ENCODE assay signal across 22 cellular contexts in the genomic region with DNA sequence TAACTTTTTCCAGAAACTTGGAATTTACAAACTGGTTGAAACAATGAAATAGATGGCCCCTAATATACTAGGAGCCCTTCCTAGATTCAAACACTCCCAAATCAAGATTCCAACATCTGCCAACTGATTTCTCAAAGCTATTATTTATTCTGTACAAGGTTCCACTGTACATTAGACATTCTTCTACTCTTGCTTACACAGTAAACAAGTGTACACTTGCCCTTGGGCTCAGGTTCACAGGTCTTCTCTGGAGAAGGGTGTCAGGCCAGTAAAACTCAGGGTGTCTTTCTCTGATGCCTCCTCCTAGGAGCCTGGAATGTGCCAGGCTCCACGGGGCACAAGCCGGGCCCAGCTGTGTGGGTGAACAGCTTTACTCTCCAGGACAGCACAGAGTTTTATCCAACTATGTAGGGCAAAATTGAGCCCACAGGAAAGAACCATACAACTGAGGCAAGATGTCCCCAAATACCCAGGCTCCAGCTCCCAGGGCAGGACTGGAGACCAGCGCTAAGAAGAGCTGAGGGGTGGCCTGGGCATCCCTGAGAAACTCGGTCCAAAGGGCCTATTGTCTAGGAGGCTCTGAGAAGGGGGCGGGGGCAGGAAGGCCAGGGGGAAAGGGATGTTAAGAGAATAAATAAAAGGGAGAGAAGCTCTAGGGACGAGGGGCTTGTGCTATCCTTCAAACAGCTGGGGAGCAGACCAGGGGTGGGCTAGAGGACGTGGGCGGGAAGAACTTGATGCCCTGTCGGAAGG. TPM values are rescaled to one million over a fixed set of nuclear protein-coding genes. Genes with fewer than 3 reads are reported as not detected.
DNase-seq lines count a peak whose midpoint lies in the region; ATAC-seq and TF ChIP-seq lines count a peak whose summit lies in the region.
"Had no signal": no experiment of that assay in that cellular context is flagged by ENCODE, and none has a peak within 500 bp of the region (broad histone marks: within the 10 kb centered on the region; RNA-seq: fewer than 3 reads in every experiment).

No MANE protein-coding gene starts in this region.

- H3K9ac ChIP-seq in H9 (ENCODE audit: extremely low read depth, insufficient read length, low read length): no peak overlapping the region
- H3K9ac ChIP-seq: SK-N-SH had no signal

- intact Hi-C loops in left ventricle myocardium inferior (cut with micrococcal nuclease): loop anchor here (10.0 kb wide), 1 partner anchor 120 kb away; no protein-coding TSS in a partner anchor
- intact Hi-C loops in left ventricle myocardium superior (cut with micrococcal nuclease): no loop called here

- H3K27ac ChIP-seq in left ventricle myocardium inferior (replicated peaks) (peak overlapping the region; percentile 95), layer of hippocampus (ENCODE audit: low read depth, low read length) (peak overlapping the region; percentile 52), H9 (ENCODE audit: insufficient read length, low read depth, low read length) (no peak overlapping the region)

- no peak overlapping the region for H3K23ac ChIP-seq in H9 (ENCODE audit: insufficient read length, low read depth, low read length)

- H3T11ph ChIP-seq in H9 (ENCODE audit: low read length): no peak overlapping the region

- H4K5ac ChIP-seq in H9 (ENCODE audit: insufficient read length, low read depth, low read length): no peak overlapping the region

- H2AK5ac ChIP-seq in H9 (ENCODE audit: insufficient read length, low read length): no peak overlapping the region

- H3K36me3 ChIP-seq in left ventricle myocardium inferior: peaks cover 28% of the 10 kb centered on the region
- H3K36me3 ChIP-seq: thyroid gland had no signal

- no peak overlapping the region for H3K14ac ChIP-seq in H9 (ENCODE audit: insufficient read depth, low read length)

- H3K4me1 ChIP-seq in left ventricle myocardium inferior (peaks cover 76% of the 10 kb centered on the region), H9 (ENCODE audit: insufficient read depth, low read length) (no peaks in the 10 kb centered on the region; the same call in 1 of the 2 replicates)

- H3K4me3 ChIP-seq in left ventricle myocardium inferior: no peak overlapping the region
- H3K4me3 ChIP-seq: thyroid gland had no signal

- H3K27me3 ChIP-seq in left ventricle myocardium inferior (ENCODE audit: low read depth) (no peaks in the 10 kb centered on the region), layer of hippocampus (ENCODE audit: control insufficient read depth, insufficient read depth, low read length) (no peaks in the 10 kb centered on the region), H9 (ENCODE audit: insufficient read depth, low read length) (no peaks in the 10 kb centered on the region)
- H3K27me3 ChIP-seq: thyroid gland had no signal

- no peak overlapping the region for H4K91ac ChIP-seq in H9 (ENCODE audit: insufficient read length, low read depth, low read length)

- H3K56ac ChIP-seq in H9 (ENCODE audit: insufficient read length, low read depth, low read length): no peak overlapping the region

- H2BK120ac ChIP-seq in H9 (ENCODE audit: low read depth, low read length, poor library complexity, severe bottlenecking): no peak overlapping the region

- H3K4me1 Mint-ChIP-seq in activated T-helper 17 cell treated with anti-CD3 and anti-CD28 coated beads, Interleukin-2, amount 50 U/mL, for 72 hours: peaks cover 10% of the 10 kb centered on the region
- peaks cover 22% of the 10 kb centered on the region for H3K4me1 Mint-ChIP-seq in stimulated activated memory B cell treated with anti-CD40 and anti-IgM and Interleukin-4, amounts not matched to agents 10 μg/mL and 1 μg/mL and 100 μg/mL, for 72 hours
- H3K4me1 Mint-ChIP-seq in H9: peaks cover 23 to 28% of the 10 kb centered on the region in 2 experiments

- no peak overlapping the region for H4K8ac ChIP-seq in H9 (replicated peaks; ENCODE audit: insufficient read length, low read depth, low read length)

- H3K9me3 ChIP-seq in left ventricle myocardium inferior (replicated peaks): no peaks in the 10 kb centered on the region
- no peaks in the 10 kb centered on the region for H3K9me3 ChIP-seq in H9 (ENCODE audit: control insufficient read depth, low read depth, low read length)
- H3K9me3 ChIP-seq: SK-N-SH, thyroid gland had no signal

- no peak overlapping the region for H2BK5ac ChIP-seq in H9 (ENCODE audit: insufficient read length, low read length)

- H2BK12ac ChIP-seq in H9 (ENCODE audit: insufficient read length, low read depth, low read length): no peak overlapping the region

- H3K79me2 ChIP-seq in H9 (ENCODE audit: insufficient read depth, low read length): no peaks in the 10 kb centered on the region

- DNase-seq in left ventricle myocardium inferior (no peak), left ventricle myocardium superior (no peak), NCI-H1417 treated with DMSO at 0.1 percent for 48 hours (lab: John Stamatoyannopoulos, UW) (no peak), H9 (no peak)
- DNase-seq in stimulated activated CD4-positive, alpha-beta T cell treated with anti-CD3 and anti-CD28 coated beads, Interleukin-2, amount 100 ng/mL, for 24 hours: no peak
- DNase-seq: activated CD4-positive, alpha-beta T cell treated with anti-CD3 and anti-CD28 coated beads for 4 hours; activated CD8-positive, alpha-beta memory T cell treated with anti-CD3 and anti-CD28 coated beads, Interleukin-2, amount 50 U/mL, for 48 hours; activated gamma-delta T cell treated with Interleukin-2 at 50 U/mL for 16 hours; aorta; DMS79 treated with DMSO at 0.1 percent for 48 hours; foreskin fibroblast; NCI-H1694 treated with DMSO at 0.1 percent for 48 hours; SK-N-SH; stimulated activated naive CD4-positive, alpha-beta T cell treated with Interleukin-2 at 50 U/mL for 16 hours had no signal

- no peak overlapping the region for H2AFZ ChIP-seq in H9 (ENCODE audit: low read length)

- H3K4ac ChIP-seq in H9 (ENCODE audit: low read depth, low read length): no peak overlapping the region

- H2BK20ac ChIP-seq in H9 (ENCODE audit: low read depth, low read length, poor library complexity, severe bottlenecking): no peak overlapping the region

- H3K36me3 Mint-ChIP-seq in activated T-helper 17 cell treated with anti-CD3 and anti-CD28 coated beads, Interleukin-2, amount 50 U/mL, for 72 hours (ENCODE audit: low read depth): no peaks in the 10 kb centered on the region
- H3K36me3 Mint-ChIP-seq in stimulated activated memory B cell treated with anti-CD40 and anti-IgM and Interleukin-4, amounts not matched to agents 10 μg/mL and 1 μg/mL and 100 μg/mL, for 72 hours: no peaks in the 10 kb centered on the region
- H3K36me3 Mint-ChIP-seq in H9 (ENCODE audit: insufficient read depth in 1 of 3, low read depth in 3 of 3): peaks cover 13 to 27% (median 24%) of the 10 kb centered on the region in 3 experiments; a peak in 6 of 7 replicates

- H3K9me3 Mint-ChIP-seq in activated T-helper 17 cell treated with anti-CD3 and anti-CD28 coated beads, Interleukin-2, amount 50 U/mL, for 72 hours: no peaks in the 10 kb centered on the region
- H3K9me3 Mint-ChIP-seq in stimulated activated memory B cell treated with anti-CD40 and anti-IgM and Interleukin-4, amounts not matched to agents 10 μg/mL and 1 μg/mL and 100 μg/mL, for 72 hours: no peaks in the 10 kb centered on the region
- H3K9me3 Mint-ChIP-seq in H9: 0 out of 5 replicates have a peak, but pooled peaks cover 0 to 4% of the 10 kb centered on the region in 2 experiments

- no peak overlapping the region for H3K4me2 ChIP-seq in H9 (ENCODE audit: insufficient read depth, insufficient read length, low read length)

- H4K20me1 ChIP-seq in H9 (ENCODE audit: control insufficient read depth, insufficient read depth, insufficient read length): peaks cover 4% of the 10 kb centered on the region

- H3K27me3 Mint-ChIP-seq in activated T-helper 17 cell treated with anti-CD3 and anti-CD28 coated beads, Interleukin-2, amount 50 U/mL, for 72 hours: peaks cover 19% of the 10 kb centered on the region
- peaks cover 63% of the 10 kb centered on the region for H3K27me3 Mint-ChIP-seq in stimulated activated memory B cell treated with anti-CD40 and anti-IgM and Interleukin-4, amounts not matched to agents 10 μg/mL and 1 μg/mL and 100 μg/mL, for 72 hours
- H3K27me3 Mint-ChIP-seq in H9 (ENCODE audit: low read depth): peaks cover 60% of the 10 kb centered on the region

- H3K23me2 ChIP-seq in H9 (ENCODE audit: insufficient read length, low read depth, low read length, poor library complexity, severe bottlenecking): peaks cover 6% of the 10 kb centered on the region

- ATAC-seq in left ventricle myocardium superior: no peak
- ATAC-seq in activated T-helper 17 cell treated with anti-CD3 and anti-CD28 coated beads, Interleukin-2, amount 50 U/mL, for 72 hours (replicated peaks): no peak
- no peak for ATAC-seq in stimulated activated memory B cell treated with anti-CD40 and anti-IgM and Interleukin-4, amounts not matched to agents 10 μg/mL and 1 μg/mL and 100 μg/mL, for 72 hours
- ATAC-seq: Panc1 had no signal

- peak overlapping the region; percentile 81 for H3K4me3 Mint-ChIP-seq in activated T-helper 17 cell treated with anti-CD3 and anti-CD28 coated beads, Interleukin-2, amount 50 U/mL, for 72 hours
- peak overlapping the region; percentile 24 for H3K4me3 Mint-ChIP-seq in stimulated activated memory B cell treated with anti-CD40 and anti-IgM and Interleukin-4, amounts not matched to agents 10 μg/mL and 1 μg/mL and 100 μg/mL, for 72 hours
- H3K4me3 Mint-ChIP-seq in H9: no peak overlapping the region; a peak in 3 of 5 replicates

- H3K79me1 ChIP-seq in H9 (ENCODE audit: insufficient read depth, low read depth, low read length, poor library complexity, severe bottlenecking): no peaks in the 10 kb centered on the region

- no CpG with 5 or more reads among the region's 9 CpGs for WGBS in H9 (ENCODE audit: extremely low coverage, insufficient read length, low lambda C conversion rate)

- no peak overlapping the region for H3K27ac Mint-ChIP-seq in activated T-helper 17 cell treated with anti-CD3 and anti-CD28 coated beads, Interleukin-2, amount 50 U/mL, for 72 hours
- H3K27ac Mint-ChIP-seq in stimulated activated memory B cell treated with anti-CD40 and anti-IgM and Interleukin-4, amounts not matched to agents 10 μg/mL and 1 μg/mL and 100 μg/mL, for 72 hours: no peak overlapping the region
- H3K27ac Mint-ChIP-seq in H9: no peak overlapping the region; a peak in 1 of 7 replicates

- H2BK15ac ChIP-seq in H9 (ENCODE audit: low read depth, low read length): no peak overlapping the region

- no peak overlapping the region for H3K18ac ChIP-seq in H9 (ENCODE audit: insufficient read length, low read depth, low read length)

- TF ChIP-seq CTCF in left ventricle myocardium inferior (IDR thresholded peaks at IDR 0.05; ENCODE audit: borderline replicate concordance) (no peak), H9 (conservative IDR thresholded peaks at IDR 0.05) (no peak)

RNA-seq across cellular contexts. Expression of gene MFRP, which starts 8.8 kb away (rescaled TPM):
- not detected for total RNA-seq in left ventricle myocardium inferior
- not detected for total RNA-seq in left ventricle myocardium superior
- not detected for total RNA-seq in activated T-helper 17 cell treated with anti-CD3 and anti-CD28 coated beads, Interleukin-2, amount 50 U/mL, for 72 hours
- not detected in 2 replicates for total RNA-seq in H9 (2021)
- total RNA-seq: aorta, kidney epithelial cell, omental fat pad, sciatic nerve, thyroid gland had no signal

RNA-seq across cellular contexts. Expression of gene C1QTNF5, which starts 14.6 kb away (rescaled TPM):
- 14.4 TPM for total RNA-seq in left ventricle myocardium inferior
- total RNA-seq in left ventricle myocardium superior: 14.4 TPM
- total RNA-seq in activated T-helper 17 cell treated with anti-CD3 and anti-CD28 coated beads, Interleukin-2, amount 50 U/mL, for 72 hours: not detected
- 0.33 and 0.59 TPM in 2 replicates for total RNA-seq in H9 (2021)

RNA-seq across cellular contexts. Expression of gene RNF26, which starts 20.9 kb away (rescaled TPM):
- total RNA-seq in left ventricle myocardium inferior (14.0 TPM), left ventricle myocardium superior (13.2 TPM), H9 (2021) (56.2 and 57.6 TPM in 2 replicates)
- 10 to 100 TPM; 23.7 to 32.6 TPM for total RNA-seq in activated T-helper 17 cell treated with anti-CD3 and anti-CD28 coated beads, Interleukin-2, amount 50 U/mL, for 72 hours

RNA-seq across cellular contexts. Expression of gene USP2, which starts 26.2 kb away (rescaled TPM):
- total RNA-seq in left ventricle myocardium inferior (135 TPM), left ventricle myocardium superior (173 TPM), H9 (2021) (5.7 and 7.6 TPM in 2 replicates)
- 1 to 10 TPM in 1 of 2 donors, under 1 TPM in 1; 0.52 to 1.3 TPM for total RNA-seq in activated T-helper 17 cell treated with anti-CD3 and anti-CD28 coated beads, Interleukin-2, amount 50 U/mL, for 72 hours

RNA-seq across cellular contexts. Expression of gene MCAM, which starts 38.3 kb away (rescaled TPM):
- total RNA-seq in left ventricle myocardium inferior (59.2 TPM), left ventricle myocardium superior (44.7 TPM), H9 (2021) (21.5 and 23.3 TPM in 2 replicates)
- 10 to 100 TPM in 1 of 2 donors, 1 to 10 TPM in 1; 8.2 to 31.1 TPM for total RNA-seq in activated T-helper 17 cell treated with anti-CD3 and anti-CD28 coated beads, Interleukin-2, amount 50 U/mL, for 72 hours

Comparison
In these comparisons a context has a peak if more than half of its experiments do, and no peak if none do; other contexts are left out.
1. H3K4me3 Mint-ChIP-seq: peak in activated T-helper 17 cell treated with anti-CD3 and anti-CD28 coated beads, Interleukin-2, amount 50 U/mL, for 72 hours (single experiment) and stimulated activated memory B cell treated with anti-CD40 and anti-IgM and Interleukin-4, amounts not matched to agents 10 μg/mL and 1 μg/mL and 100 μg/mL, for 72 hours (single experiment); none in H9 (0 of 2).